8 cellular contexts compared by ENCODE assay signal in the genomic region with DNA sequence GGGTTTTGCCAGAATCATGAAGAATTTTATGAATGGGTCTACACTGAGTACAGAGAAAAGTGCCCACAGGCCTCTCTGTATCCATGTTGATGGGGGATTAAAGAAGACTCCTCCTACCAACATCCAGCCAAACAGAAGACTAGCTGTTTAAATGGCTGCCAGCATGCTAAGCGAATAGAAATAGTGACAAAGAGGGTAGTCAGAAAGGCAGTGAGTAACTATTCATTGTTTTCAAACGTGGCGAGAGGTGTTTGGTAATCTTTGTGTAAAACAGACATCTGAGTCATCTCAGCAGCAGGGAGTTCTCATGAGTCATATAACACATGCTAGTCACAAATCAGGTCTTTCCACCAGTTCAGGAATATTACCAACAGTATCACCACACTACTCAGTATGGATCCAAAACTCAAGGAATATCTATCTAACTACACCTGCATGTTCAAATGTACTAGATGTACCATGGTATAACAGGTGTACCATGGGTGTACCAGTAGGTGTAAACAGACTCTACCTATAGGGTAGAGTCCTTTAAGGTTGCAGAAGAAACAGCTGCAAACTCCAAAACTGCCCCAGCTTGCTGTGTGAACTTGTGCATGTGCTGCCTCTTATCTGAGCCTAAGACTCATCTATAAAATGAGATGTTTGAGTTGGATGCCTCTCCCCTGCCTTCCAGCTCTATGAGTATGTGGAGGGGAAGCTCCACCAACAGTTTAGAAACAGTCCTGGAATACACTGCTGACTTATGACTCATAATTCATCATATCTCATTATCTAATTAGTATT.
DNase-seq lines count a peak whose midpoint lies in the region; ATAC-seq lines count a peak whose summit lies in the region.

No MANE protein-coding gene starts in this region.

- DNase-seq in GM04504 (ENCODE audit: low read depth) (peak; percentile 97), NCI-H460 (ENCODE audit: extremely low read depth, low read depth) (peak; percentile 47), epidermal melanocyte (ENCODE audit: insufficient read length, low spot score) (peak; percentile 52), renal cortical epithelial cell (ENCODE audit: low read depth) (peak; percentile 99), left lobe of liver (ENCODE audit: low spot score) (no peak), NAMALWA (ENCODE audit: low spot score) (no peak)

- ATAC-seq in left lobe of liver (no peak), GM21447 (IDR thresholded peaks at IDR 0.05; ENCODE audit: unreplicated experiment) (no peak), HG02970 (IDR thresholded peaks at IDR 0.05; ENCODE audit: low FRiP score, unreplicated experiment) (no peak)

Comparison
In these comparisons a context has a peak if more than half of its experiments do, and no peak if none do; other contexts are left out.
1. DNase-seq: peak in GM04504 (single experiment), NCI-H460 (single experiment), epidermal melanocyte (single experiment) and renal cortical epithelial cell (single experiment); none in left lobe of liver (single experiment) and NAMALWA (single experiment).